Comparison of ENCODE assay signal across 8 cellular contexts in the genomic region with DNA sequence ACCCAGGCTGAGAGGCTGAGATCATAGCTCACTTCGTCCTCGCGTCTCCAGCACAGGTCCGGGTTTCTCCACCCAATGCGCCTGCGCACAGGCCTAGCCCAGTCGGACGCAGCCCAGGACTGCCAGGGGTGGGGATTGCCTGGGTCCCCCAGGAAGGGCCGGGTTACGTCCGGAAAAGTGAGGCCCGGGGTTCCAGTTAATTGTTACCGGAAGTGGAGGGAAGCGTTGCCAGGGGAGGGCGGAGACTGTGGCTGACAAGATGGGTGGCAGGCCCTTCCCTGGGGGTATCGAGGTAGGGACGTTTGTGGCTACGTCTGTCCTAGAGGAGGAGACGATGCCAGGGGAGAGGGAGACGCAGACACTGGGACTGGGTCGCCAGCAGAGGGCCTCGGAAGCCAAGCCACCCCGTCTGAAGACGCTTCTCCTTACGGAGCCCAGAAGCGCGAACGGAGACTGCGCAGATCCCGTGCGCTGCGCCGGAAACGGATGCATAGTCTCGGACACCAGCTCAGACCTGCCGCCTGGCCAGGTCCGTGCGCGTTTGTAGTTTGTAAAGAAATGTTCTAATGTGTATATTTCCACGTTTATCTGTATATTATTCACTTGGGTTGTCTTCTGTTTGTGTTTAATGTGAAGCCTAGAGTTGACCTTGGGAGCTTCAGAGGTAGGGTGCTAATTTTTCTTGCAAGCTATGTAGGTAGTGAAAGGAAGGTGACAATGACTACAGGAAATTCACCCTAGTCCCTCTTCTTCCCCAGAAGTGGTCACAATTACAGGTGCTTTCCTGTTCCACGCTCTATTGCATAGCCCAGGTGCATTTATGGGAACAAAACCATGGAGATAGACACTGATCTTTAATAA. TPM values are rescaled to one million over a fixed set of nuclear protein-coding genes. Genes with fewer than 3 reads are reported as not detected.
A peak's percentile ranks its signal among the peaks of the same experiment; 100 is the strongest.
DNase-seq lines count a peak whose midpoint lies in the region; TF ChIP-seq lines count a peak whose summit lies in the region.

No MANE protein-coding gene starts in this region.

- H2BK20ac ChIP-seq in H9 (ENCODE audit: low read depth, low read length, poor library complexity, severe bottlenecking) = no peak overlapping the region

- H2BK5ac ChIP-seq in H9 (ENCODE audit: insufficient read length, low read length) = no peak overlapping the region

- H3K14ac ChIP-seq in H9 (ENCODE audit: insufficient read depth, low read length) = 0 out of 2 replicates have a peak overlapping the region, but pooled peaks have one; percentile 4

- peak in 1 of 2 donors; percentile 39 for TF ChIP-seq POLR2A in suprapubic skin (IDR thresholded peaks at IDR 0.05)

- H3K27ac ChIP-seq in H9 (ENCODE audit: insufficient read length, low read depth, low read length) (peak overlapping the region; percentile 50), SJCRH30 (peak overlapping the region; percentile 50), suprapubic skin (peak overlapping the region; percentile 88)

- H3K4me3 ChIP-seq in MG63 (peak overlapping the region; percentile 1), SJCRH30 (peak overlapping the region; percentile 56), suprapubic skin (peak overlapping the region; percentile 49)

- no peaks in the 10 kb centered on the region for H4K20me1 ChIP-seq in H9 (ENCODE audit: control insufficient read depth, insufficient read depth, insufficient read length)

- H3K23me2 ChIP-seq in H9 (ENCODE audit: insufficient read length, low read depth, low read length, poor library complexity, severe bottlenecking) = peaks cover 6% of the 10 kb centered on the region

- no peak overlapping the region for H3K56ac ChIP-seq in H9 (ENCODE audit: insufficient read length, low read depth, low read length)

- no peak overlapping the region for H3K23ac ChIP-seq in H9 (ENCODE audit: insufficient read length, low read depth, low read length)

- H4K5ac ChIP-seq in H9 (ENCODE audit: insufficient read length, low read depth, low read length) = no peak overlapping the region

- no peaks in the 10 kb centered on the region for H3K9me3 Mint-ChIP-seq in H9

- no peak overlapping the region for H3K4ac ChIP-seq in H9 (ENCODE audit: low read depth, low read length)

- DNase-seq in G401 (ENCODE audit: low spot score) (peak; percentile 93), H9 (peak; percentile 95), MG63 (peak; percentile 50), SJCRH30 (peak; percentile 96 to 97), germinal center (ENCODE audit: low spot score) (peak; percentile 89), nucleus accumbens (lab: John Stamatoyannopoulos, UW) (peak; percentile 41 to 95 (median 82)), suprapubic skin (ENCODE audit: low spot score in 2 of 2) (peak; percentile 94 to 96)
- peak; percentile 90 for DNase-seq in activated naive CD4-positive, alpha-beta T cell treated with Interleukin-2 at 50 U/mL for 16 hours

- H2BK120ac ChIP-seq in H9 (ENCODE audit: low read depth, low read length, poor library complexity, severe bottlenecking) = no peak overlapping the region

- no peaks in the 10 kb centered on the region for H3K79me1 ChIP-seq in H9 (ENCODE audit: insufficient read depth, low read depth, low read length, poor library complexity, severe bottlenecking)

- peaks cover 54% of the 10 kb centered on the region for H3K36me3 ChIP-seq in MG63
- H3K36me3 ChIP-seq in SJCRH30 = peaks cover 32% of the 10 kb centered on the region
- peaks cover 37% of the 10 kb centered on the region for H3K36me3 ChIP-seq in suprapubic skin

- no peak overlapping the region for H2BK12ac ChIP-seq in H9 (ENCODE audit: insufficient read length, low read depth, low read length)

- H3K4me1 ChIP-seq in H9 (ENCODE audit: insufficient read depth, low read length) = no peaks in the 10 kb centered on the region; the same call in 1 of the 2 replicates
- H3K4me1 ChIP-seq in SJCRH30 = peaks cover 6% of the 10 kb centered on the region; the same call in 1 of the 2 replicates
- peaks cover 30% of the 10 kb centered on the region for H3K4me1 ChIP-seq in suprapubic skin

- peak overlapping the region; percentile 96 to 99 (median 98) for H3K27ac Mint-ChIP-seq in H9

- H4K8ac ChIP-seq in H9 (replicated peaks; ENCODE audit: insufficient read length, low read depth, low read length) = no peak overlapping the region

- H3T11ph ChIP-seq in H9 (ENCODE audit: low read length) = no peak overlapping the region

- TF ChIP-seq CTCF in H9 (conservative IDR thresholded peaks at IDR 0.05) (peak; percentile 71), suprapubic skin (IDR thresholded peaks at IDR 0.05) (peak; percentile 54 to 74)

- no peak for TF ChIP-seq EP300 in suprapubic skin (IDR thresholded peaks at IDR 0.05)

- H2BK15ac ChIP-seq in H9 (ENCODE audit: low read depth, low read length) = no peak overlapping the region

- H2AFZ ChIP-seq in H9 (ENCODE audit: low read length) = no peak overlapping the region

- peak overlapping the region; percentile 86 to 87 for H3K4me3 Mint-ChIP-seq in H9

- no peak overlapping the region for H4K91ac ChIP-seq in H9 (ENCODE audit: insufficient read length, low read depth, low read length)

- no peaks in the 10 kb centered on the region for H3K79me2 ChIP-seq in H9 (ENCODE audit: insufficient read depth, low read length)

- H3K18ac ChIP-seq in H9 (ENCODE audit: insufficient read length, low read depth, low read length) = peak overlapping the region; percentile 31

- in situ Hi-C loops in G401 (cut with HindIII; ENCODE audit: low sequenced_read_pairs) = no loop called here

- H3K4me1 Mint-ChIP-seq in H9 = peaks cover 13% of the 10 kb centered on the region in 2 experiments; a peak in 3 of 4 replicates

- peak overlapping the region; percentile 52 for H3K9ac ChIP-seq in H9 (ENCODE audit: extremely low read depth, insufficient read length, low read length)

- H3K36me3 Mint-ChIP-seq in H9 (ENCODE audit: insufficient read depth in 1 of 3, low read depth in 3 of 3) = peaks cover 17 to 43% (median 35%) of the 10 kb centered on the region in 3 experiments

- no peaks in the 10 kb centered on the region for H3K9me3 ChIP-seq in H9 (ENCODE audit: control insufficient read depth, low read depth, low read length)
- H3K9me3 ChIP-seq in MG63 = no peaks in the 10 kb centered on the region
- no peaks in the 10 kb centered on the region for H3K9me3 ChIP-seq in SJCRH30 (replicated peaks)
- no peaks in the 10 kb centered on the region for H3K9me3 ChIP-seq in suprapubic skin

- peaks cover 1% of the 10 kb centered on the region; the same call in 1 of the 2 replicates for H3K27me3 Mint-ChIP-seq in H9 (ENCODE audit: low read depth)

- no peak overlapping the region for H2AK5ac ChIP-seq in H9 (ENCODE audit: insufficient read length, low read length)

- WGBS in H9 (ENCODE audit: extremely low coverage, insufficient read length, low lambda C conversion rate) = no CpG with 5 or more reads among the region's 41 CpGs
- WGBS in suprapubic skin = 2% methylated on average over 41 of the region's 41 CpGs

- H3K4me2 ChIP-seq in H9 (ENCODE audit: insufficient read depth, insufficient read length, low read length) = peak overlapping the region; percentile 68

- H3K27me3 ChIP-seq in H9 (ENCODE audit: insufficient read depth, low read length) = no peaks in the 10 kb centered on the region
- no peaks in the 10 kb centered on the region for H3K27me3 ChIP-seq in MG63
- no peaks in the 10 kb centered on the region for H3K27me3 ChIP-seq in SJCRH30
- H3K27me3 ChIP-seq in suprapubic skin = no peaks in the 10 kb centered on the region

RNA-seq across cellular contexts. Expression of gene RSRP1, which starts 7.3 kb away (rescaled TPM):
- total RNA-seq in G401 (2014; rRNA removed; shearing (Covaris generic)) = 42.8 and 48.7 TPM in 2 replicates
- total RNA-seq in H9 (2021) (51.9 and 55.1 TPM in 2 replicates), suprapubic skin (100 to 1,000 TPM in 3 of 4 donors, 10 to 100 TPM in 1; 78.9 to 304 (median 120) TPM)
- 36.4 and 44.5 TPM in 2 replicates for total RNA-seq in MG63 (2014; rRNA removed; shearing (Covaris generic); ENCODE audit: low replicate concordance)
- total RNA-seq in SJCRH30 (2014; rRNA removed; shearing (Covaris generic)) = 45.3 and 58.0 TPM in 2 replicates

RNA-seq across cellular contexts. Expression of gene SYF2, which starts 7.6 kb away (rescaled TPM):
- total RNA-seq in G401 (2014; rRNA removed; shearing (Covaris generic)) = 52.2 and 65.8 TPM in 2 replicates
- total RNA-seq in H9 (2021) = 34.4 and 36.5 TPM in 2 replicates
- 37.8 and 40.1 TPM in 2 replicates for total RNA-seq in MG63 (2014; rRNA removed; shearing (Covaris generic); ENCODE audit: low replicate concordance)
- total RNA-seq in SJCRH30 (2014; rRNA removed; shearing (Covaris generic)) = 39.3 and 43.2 TPM in 2 replicates
- 10 to 100 TPM; 37.2 to 57.9 (median 46.2) TPM for total RNA-seq in suprapubic skin

RNA-seq across cellular contexts. Expression of gene RHD, which starts 32.4 kb away (rescaled TPM):
- not detected in 2 replicates for total RNA-seq in G401 (2014; rRNA removed; shearing (Covaris generic))
- total RNA-seq in H9 (2021) (1.3 and 1.6 TPM in 2 replicates), suprapubic skin (not detected)
- total RNA-seq in MG63 (2014; rRNA removed; shearing (Covaris generic); ENCODE audit: low replicate concordance) = not detected in 2 replicates
- total RNA-seq in SJCRH30 (2014; rRNA removed; shearing (Covaris generic)) = not detected in 2 replicates

Comparison
In these comparisons a context has a peak if more than half of its experiments do, and no peak if none do; other contexts are left out.
1. Peak in every context shown above with its lines: DNase-seq, H3K4me3 ChIP-seq and H3K27ac ChIP-seq.
2. H3K4me3 ChIP-seq: peak in every context shown above with its lines; median percentile 56 in SJCRH30; 49 in suprapubic skin; 1 in MG63.